Comparison of ENCODE assay signal across 23 cellular contexts in the genomic region with DNA sequence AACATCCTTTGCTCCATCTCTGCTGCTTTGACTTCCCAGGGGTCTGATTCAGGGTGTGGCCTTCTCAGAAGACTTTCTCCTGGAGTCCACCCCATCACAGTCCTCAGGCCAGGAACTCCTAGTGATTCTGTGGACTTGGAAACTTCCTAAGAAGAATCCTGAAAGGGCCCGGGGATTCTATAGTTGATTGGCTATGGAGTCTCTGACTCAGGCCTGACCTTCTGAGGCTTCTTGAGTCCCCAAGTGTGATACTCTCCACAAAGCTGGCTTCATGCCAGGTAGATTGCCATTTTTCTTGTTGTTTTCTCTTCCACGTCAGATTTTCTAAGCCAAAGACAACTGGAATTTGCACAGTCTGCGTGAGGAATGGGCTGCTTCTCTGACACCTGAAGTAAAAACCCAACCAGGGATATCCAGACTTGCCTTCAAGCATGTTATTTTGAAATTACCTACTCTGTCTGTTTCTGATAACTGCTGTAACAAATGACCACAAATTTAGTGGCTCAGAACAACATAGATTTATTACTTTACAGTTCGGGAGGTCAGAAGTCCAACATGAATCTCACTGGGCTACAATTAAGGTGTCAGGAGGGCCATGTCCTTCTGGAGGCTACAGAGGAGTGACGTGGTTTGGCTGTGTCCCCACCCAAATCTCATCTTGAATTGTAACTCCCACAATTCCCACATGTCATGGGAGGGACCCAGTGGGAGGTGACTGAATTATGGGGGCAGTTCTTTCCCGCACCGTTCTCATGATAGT.
A peak's percentile ranks its signal among the peaks of the same experiment; 100 is the strongest.
DNase-seq lines count a peak whose midpoint lies in the region; ATAC-seq, FAIRE-seq and TF ChIP-seq lines count a peak whose summit lies in the region.
"Had no signal": no experiment of that assay in that cellular context is flagged by ENCODE, and none has a peak within 500 bp of the region (broad histone marks: within the 10 kb centered on the region; RNA-seq: fewer than 3 reads in every experiment).

No MANE protein-coding gene starts in this region.

- peak overlapping the region; percentile 61 for H3K27ac ChIP-seq in hepatocyte
- no peak overlapping the region for H3K27ac ChIP-seq in small intestine (ENCODE audit: low read depth in 1 of 2, low read length in 1 of 2)
- H3K27ac ChIP-seq: PC-9, tibial nerve had no signal

- H3K36me3 ChIP-seq in hepatocyte (replicated peaks; ENCODE audit: insufficient read depth, low read depth) (no peaks in the 10 kb centered on the region), small intestine (ENCODE audit: control insufficient read depth in 2 of 2, insufficient read depth in 2 of 2, low read length in 2 of 2) (no peaks in the 10 kb centered on the region)
- H3K36me3 ChIP-seq: heart left ventricle, tibial nerve had no signal

- H3K4me3 Mint-ChIP-seq in stimulated activated naive CD8-positive, alpha-beta T cell treated with anti-CD3 and anti-CD28 coated beads, Interleukin-15, amount 100 ng/mL, for 72 hours, result no peak overlapping the region
- H3K4me3 Mint-ChIP-seq: activated naive CD4-positive, alpha-beta T cell treated with anti-CD3 and anti-CD28 coated beads, Interleukin-2, amount 10 ng/mL, durations not matched to agents 7 days and 5 days; activated T-helper 1 cell treated with anti-CD3 and anti-CD28 coated beads, Interleukin-12 subunit alpha, Interleukin-12 subunit beta, Interleukin-2, Interleukin-4 antibody, amounts not matched to agents 30 ng/mL and 10 ng/mL and 1 ng/mL, durations not matched to agents 14 hours and 24 hours and 36 hours; naive thymus-derived CD8-positive, alpha-beta T cell; stimulated activated naive CD8-positive, alpha-beta T cell treated with anti-CD3 and anti-CD28 coated beads, Interleukin-15, Interleukin-2, amounts not matched to agents 100 ng/mL and 50 ng/mL, for 24 hours; WTC11 had no signal

- TF ChIP-seq CTCF in hepatocyte (IDR thresholded peaks at IDR 0.05; ENCODE audit: poor library complexity), result no peak

- no peaks in the 10 kb centered on the region for H3K79me2 ChIP-seq in hepatocyte

- H3K27me3 ChIP-seq in hepatocyte, result no peaks in the 10 kb centered on the region
- no peaks in the 10 kb centered on the region for H3K27me3 ChIP-seq in small intestine (ENCODE audit: control insufficient read depth in 2 of 2, insufficient read depth in 2 of 2, low read length in 2 of 2)
- H3K27me3 ChIP-seq: heart left ventricle, tibial nerve had no signal

- H4K20me1 ChIP-seq in hepatocyte (ENCODE audit: insufficient read depth, poor library complexity, severe bottlenecking), result no peaks in the 10 kb centered on the region

- 89% methylated on average over 7 of the region's 7 CpGs for WGBS in hepatocyte (ENCODE audit: low lambda C conversion rate, missing lambda C conversion rate)
- 53 to 87% (median 73%) methylated on average over 7 of the region's 7 CpGs for WGBS in small intestine, 3 donors

- no peak overlapping the region for H2AFZ ChIP-seq in hepatocyte
- H2AFZ ChIP-seq: PC-9 had no signal

- H3K4me1 ChIP-seq in hepatocyte (ENCODE audit: insufficient read depth) (peaks cover 7% of the 10 kb centered on the region), small intestine (ENCODE audit: control insufficient read depth in 2 of 2, insufficient read depth in 1 of 2, low read depth in 1 of 2, low read length in 1 of 2) (peaks cover 0 to 8% of the 10 kb centered on the region in 2 donors)
- H3K4me1 ChIP-seq: tibial nerve had no signal

- H3K4me3 ChIP-seq in hepatocyte (no peak overlapping the region), small intestine (ENCODE audit: low read depth in 1 of 2, low read length in 2 of 2) (no peak overlapping the region)
- H3K4me3 ChIP-seq: heart left ventricle, PC-9, tibial nerve had no signal

- no peak for FAIRE-seq in small intestine (lab: Jason Lieb, UNC)
- FAIRE-seq: H54 had no signal

- no peak overlapping the region for H3K4me2 ChIP-seq in hepatocyte
- H3K4me2 ChIP-seq: PC-9 had no signal

- peaks cover 37% of the 10 kb centered on the region for H3K4me1 Mint-ChIP-seq in stimulated activated naive CD8-positive, alpha-beta T cell treated with anti-CD3 and anti-CD28 coated beads, Interleukin-15, amount 100 ng/mL, for 72 hours
- H3K4me1 Mint-ChIP-seq: WTC11 had no signal

- peak overlapping the region in 1 of 2 donors; percentile 71 for H3K27ac Mint-ChIP-seq in stimulated activated naive CD8-positive, alpha-beta T cell treated with anti-CD3 and anti-CD28 coated beads, Interleukin-15, amount 100 ng/mL, for 72 hours
- H3K27ac Mint-ChIP-seq: activated naive CD4-positive, alpha-beta T cell treated with anti-CD3 and anti-CD28 coated beads, Interleukin-2, amount 10 ng/mL, durations not matched to agents 7 days and 5 days; activated T-helper 1 cell treated with anti-CD3 and anti-CD28 coated beads, Interleukin-12 subunit alpha, Interleukin-12 subunit beta, Interleukin-2, Interleukin-4 antibody, amounts not matched to agents 30 ng/mL and 10 ng/mL and 1 ng/mL, durations not matched to agents 14 hours and 24 hours and 36 hours; WTC11 had no signal

- H3K27me3 Mint-ChIP-seq in stimulated activated naive CD8-positive, alpha-beta T cell treated with anti-CD3 and anti-CD28 coated beads, Interleukin-15, amount 100 ng/mL, for 72 hours, result no peaks in the 10 kb centered on the region
- H3K27me3 Mint-ChIP-seq: activated naive CD4-positive, alpha-beta T cell treated with anti-CD3 and anti-CD28 coated beads, Interleukin-2, amount 10 ng/mL, durations not matched to agents 7 days and 5 days; naive thymus-derived CD8-positive, alpha-beta T cell; stimulated activated naive CD8-positive, alpha-beta T cell treated with anti-CD3 and anti-CD28 coated beads, Interleukin-15, Interleukin-2, amounts not matched to agents 100 ng/mL and 50 ng/mL, for 24 hours had no signal

- ATAC-seq in HG03520 (IDR thresholded peaks at IDR 0.05; ENCODE audit: unreplicated experiment) (no peak), HG02623 (IDR thresholded peaks at IDR 0.05; ENCODE audit: unreplicated experiment) (no peak)
- ATAC-seq in stimulated activated naive CD8-positive, alpha-beta T cell treated with anti-CD3 and anti-CD28 coated beads, Interleukin-15, amount 100 ng/mL, for 72 hours, result no peak
- ATAC-seq: heart left ventricle; left lobe of liver; naive thymus-derived CD8-positive, alpha-beta T cell; WTC11 had no signal

- H3K9me3 ChIP-seq in hepatocyte (ENCODE audit: low read depth) (no peaks in the 10 kb centered on the region), small intestine (ENCODE audit: control insufficient read depth, low read depth) (no peaks in the 10 kb centered on the region)
- H3K9me3 ChIP-seq: heart left ventricle, tibial nerve had no signal

- H3K9me3 Mint-ChIP-seq in stimulated activated naive CD8-positive, alpha-beta T cell treated with anti-CD3 and anti-CD28 coated beads, Interleukin-15, amount 100 ng/mL, for 72 hours, result peaks cover 14 to 33% of the 10 kb centered on the region in 2 donors

- no peaks in the 10 kb centered on the region for H3K9me2 ChIP-seq in hepatocyte (replicated peaks; ENCODE audit: insufficient read depth)

- DNase-seq in EL, result peak; percentile 46
- DNase-seq in M059J (ENCODE audit: low read depth), result peak; percentile 72
- DNase-seq in hepatocyte (ENCODE audit: low spot score), result peak; percentile 39
- DNase-seq in small intestine, result peak; percentile 75
- no peak for DNase-seq in stimulated activated naive CD8-positive, alpha-beta T cell treated with anti-CD3 and anti-CD28 coated beads, Interleukin-15, amount 100 ng/mL, for 72 hours
- DNase-seq: activated naive CD4-positive, alpha-beta T cell treated with anti-CD3 and anti-CD28 coated beads, Interleukin-2, amount 10 ng/mL, durations not matched to agents 7 days and 5 days; aorta; cerebellar nuclear complex; heart left ventricle; naive thymus-derived CD8-positive, alpha-beta T cell; NCI-H2081 treated with DMSO at 0.1 percent for 48 hours; NCI-H446; PC-9; SHP77 treated with DMSO at 0.1 percent for 48 hours; T1000 had no signal

Comparison
In these comparisons a context has a peak if more than half of its experiments do, and no peak if none do; other contexts are left out.
1. DNase-seq: peak in EL (single experiment), M059J (single experiment), hepatocyte (single experiment) and small intestine (single experiment); none in stimulated activated naive CD8-positive, alpha-beta T cell treated with anti-CD3 and anti-CD28 coated beads, Interleukin-15, amount 100 ng/mL, for 72 hours (0 of 2).